1 cellular context compared by ENCODE assay signal in genomic region chr6:69846770-69847506, GRCh38.
A peak's percentile ranks its signal among the peaks of the same experiment; 100 is the strongest.
TF ChIP-seq lines count a peak whose summit lies in the region.

No MANE protein-coding gene starts in this region.

TF ChIP-seq in HepG2, 621 proteins besides CTCF, POLR2A, EP300 and RAD21:
- no peak for TF ChIP-seq BCLAF1 (IDR thresholded peaks at IDR 0.05)
- TF ChIP-seq BCL6 (CRISPR knock-in tag; IDR thresholded peaks at IDR 0.05): no peak
- TF ChIP-seq CEBPB (IDR thresholded peaks at IDR 0.05; ENCODE audit: borderline replicate concordance, low read depth, low read length): peak; percentile 55; the same call in 1 of the 2 replicates
